Comparison of ENCODE assay signal across 26 cellular contexts in the genomic region with DNA sequence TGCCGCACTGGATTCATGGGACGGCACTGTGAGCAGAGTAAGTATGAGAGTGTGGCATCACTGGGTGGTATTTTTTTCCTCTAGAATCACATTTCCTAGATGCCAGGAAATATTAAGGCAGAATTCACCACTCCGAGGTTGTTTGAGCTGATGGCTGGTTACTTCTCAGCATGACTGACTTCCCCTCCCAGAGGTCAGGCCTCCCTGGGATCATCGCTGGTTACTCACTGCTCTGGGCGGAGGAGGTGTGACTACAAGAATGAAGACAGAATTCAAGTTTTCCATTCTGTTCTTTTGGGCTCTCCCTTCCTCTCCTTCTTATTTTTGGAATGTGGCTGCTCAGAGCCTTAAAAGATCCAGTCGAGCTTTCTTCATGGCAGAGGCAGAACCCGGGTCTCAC.
DNase-seq lines count a peak whose midpoint lies in the region; ATAC-seq and TF ChIP-seq lines count a peak whose summit lies in the region.
"Had no signal": no experiment of that assay in that cellular context is flagged by ENCODE, and none has a peak within 500 bp of the region (broad histone marks: within the 10 kb centered on the region; RNA-seq: fewer than 3 reads in every experiment).

No MANE protein-coding gene starts in this region.

- no peak for TF ChIP-seq RAD21 in SK-N-SH (IDR thresholded peaks at IDR 0.05; ENCODE audit: low read length)

- no peaks in the 10 kb centered on the region for H3K9me3 ChIP-seq in SK-N-SH
- no peaks in the 10 kb centered on the region for H3K9me3 ChIP-seq in left lung
- H3K9me3 ChIP-seq: lower lobe of right lung, ovary had no signal

- DNase-seq in SK-N-SH (no peak), brain pericyte (ENCODE audit: low read depth, low spot score) (peak; percentile 49), kidney tubule cell (ENCODE audit: low spot score) (peak; percentile 47), substantia nigra (lab: John Stamatoyannopoulos, UW) (no peak), left lung (no peak), CD14-positive monocyte (ENCODE audit: low spot score) (no peak)
- no peak for DNase-seq in effector CD4-positive, alpha-beta T cell
- DNase-seq: 8988T; activated B cell treated with CpG ODN at 0.5 μM for 24 hours; activated CD8-positive, alpha-beta T cell treated with anti-CD3 and anti-CD28 coated beads, Interleukin-2, amount 10 ng/mL, durations not matched to agents 7 days and 5 days; activated T-cell treated with anti-CD3 and anti-CD28 coated beads, Interleukin-2, amount 50 U/mL, for 48 hours; dermis blood vessel endothelial cell; glutamatergic neuron; H7; lower lobe of right lung; NCI-H1417 treated with DMSO at 0.1 percent for 48 hours; NCI-H748 treated with DMSO at 0.1 percent for 48 hours; ovary; SHP77; stimulated activated CD4-positive, alpha-beta T cell treated with anti-CD3 and anti-CD28 coated beads, Interleukin-4, amount 100 ng/mL, for 24 hours; T-helper 17 cell had no signal

- no peak overlapping the region for H3K27ac ChIP-seq in SK-N-SH (ENCODE audit: low read depth in 2 of 2, low read length in 1 of 2)
- H3K27ac ChIP-seq in substantia nigra (ENCODE audit: low read depth, low read length, poor library complexity, severe bottlenecking), result peak overlapping the region; percentile 22
- H3K27ac ChIP-seq in left lung, result no peak overlapping the region
- H3K27ac ChIP-seq: epithelial cell of prostate, lower lobe of right lung, ovary, skin epidermis had no signal

- POLR2A ChIA-PET in SK-N-SH (lab: Yijun Ruan, JAX), result no interaction called here

- peak overlapping the region; percentile 62; the same call in 1 of the 2 replicates for H2AFZ ChIP-seq in SK-N-SH (ENCODE audit: low read depth)

- H4K20me1 ChIP-seq in SK-N-SH (ENCODE audit: insufficient read depth), result no peaks in the 10 kb centered on the region

- H3K4me3 ChIP-seq in SK-N-SH (ENCODE audit: low read depth in 2 of 2, low read length in 1 of 2) (no peak overlapping the region), left lung (no peak overlapping the region)
- H3K4me3 ChIP-seq: lower lobe of right lung, ovary, skin epidermis had no signal

- H3K36me3 ChIP-seq in SK-N-SH (replicated peaks in 1 of 2; ENCODE audit: control insufficient read depth in 1 of 2, insufficient read depth in 2 of 2, low read length in 1 of 2) (no peaks in the 10 kb centered on the region), left lung (no peaks in the 10 kb centered on the region)
- H3K36me3 ChIP-seq: lower lobe of right lung, ovary had no signal

- no peak for ATAC-seq in SK-N-SH treated with all-trans-retinoic acid at 6 μM for 48 hours
- ATAC-seq in left lung, result no peak
- ATAC-seq: activated CD8-positive, alpha-beta T cell treated with anti-CD3 and anti-CD28 coated beads, Interleukin-2, amount 10 ng/mL, durations not matched to agents 7 days and 5 days; lower lobe of right lung; T-helper 17 cell had no signal

- H3F3A ChIP-seq in SK-N-SH (replicated peaks; ENCODE audit: insufficient read depth), result no peaks in the 10 kb centered on the region

- peaks cover 0 to 1% (median 1%) of the 10 kb centered on the region in 3 donors for H3K27me3 Mint-ChIP-seq in CD14-positive monocyte (ENCODE audit: low read depth in 3 of 3)

- intact Hi-C loops in left lung (cut with DNase I), result no loop called here
- intact Hi-C loops in CD14-positive monocyte (cut with micrococcal nuclease), result no loop called here

- TF ChIP-seq CTCF in SK-N-SH (IDR thresholded peaks at IDR 0.05) (no peak), left lung (IDR thresholded peaks at IDR 0.05) (no peak), CD14-positive monocyte (IDR thresholded peaks at IDR 0.05) (no peak)

- H3K27me3 ChIP-seq in SK-N-SH (ENCODE audit: insufficient read depth) (no peaks in the 10 kb centered on the region), left lung (no peaks in the 10 kb centered on the region)
- H3K27me3 ChIP-seq: ovary had no signal

- no peak overlapping the region for H3K4me3 Mint-ChIP-seq in CD14-positive monocyte
- H3K4me3 Mint-ChIP-seq: activated B cell treated with CpG ODN at 0.5 μM for 24 hours; activated CD8-positive, alpha-beta T cell treated with anti-CD3 and anti-CD28 coated beads, Interleukin-2, amount 10 ng/mL, durations not matched to agents 7 days and 5 days; activated naive CD4-positive, alpha-beta T cell treated with anti-CD3 and anti-CD28 coated beads, Interleukin-2, amount 50 U/mL, for 24 hours; brain; T-helper 17 cell had no signal

- H3K36me3 Mint-ChIP-seq in CD14-positive monocyte, result no peaks in the 10 kb centered on the region
- H3K36me3 Mint-ChIP-seq: activated naive CD4-positive, alpha-beta T cell treated with anti-CD3 and anti-CD28 coated beads, Interleukin-2, amount 50 U/mL, for 24 hours had no signal

- H3K27ac Mint-ChIP-seq in CD14-positive monocyte, result no peak overlapping the region
- H3K27ac Mint-ChIP-seq: activated B cell treated with CpG ODN at 0.5 μM for 24 hours; activated CD8-positive, alpha-beta T cell treated with anti-CD3 and anti-CD28 coated beads, Interleukin-2, amount 10 ng/mL, durations not matched to agents 7 days and 5 days; activated naive CD4-positive, alpha-beta T cell treated with anti-CD3 and anti-CD28 coated beads, Interleukin-2, amount 50 U/mL, for 24 hours; T-helper 17 cell had no signal

- H3K4me2 ChIP-seq in SK-N-SH, result no peak overlapping the region

- H3K9me2 ChIP-seq in SK-N-SH, result no peaks in the 10 kb centered on the region

- no peaks in the 10 kb centered on the region for H3K9me3 Mint-ChIP-seq in CD14-positive monocyte
- H3K9me3 Mint-ChIP-seq: activated B cell treated with CpG ODN at 0.5 μM for 24 hours; activated naive CD4-positive, alpha-beta T cell treated with anti-CD3 and anti-CD28 coated beads, Interleukin-2, amount 50 U/mL, for 24 hours; brain had no signal

- no peak overlapping the region for H3K9ac ChIP-seq in SK-N-SH

- CTCF ChIA-PET in SK-N-SH (lab: Yijun Ruan, JAX), result interaction anchor here (1.0 to 2.4 kb wide), 5 partner anchors 16 to 152 kb away, joined by 3 to 8 read pairs (median 4); no protein-coding TSS in a partner anchor

- TF ChIP-seq EP300 in SK-N-SH (IDR thresholded peaks at IDR 0.05; ENCODE audit: borderline replicate concordance in 1 of 2, low read depth in 1 of 2, low read length in 1 of 2), result no peak

- no peaks in the 10 kb centered on the region for H3K79me2 ChIP-seq in SK-N-SH (ENCODE audit: insufficient read depth)

- 63% methylated on average over 5 of the region's 7 CpGs for WGBS in SK-N-SH (ENCODE audit: low lambda C conversion rate)

- H3K4me1 ChIP-seq in SK-N-SH (ENCODE audit: control insufficient read depth in 1 of 2, insufficient read depth in 2 of 2, low read depth in 1 of 2, low read length in 1 of 2) (no peaks in the 10 kb centered on the region; a peak in 3 of 4 replicates), left lung (no peaks in the 10 kb centered on the region)
- H3K4me1 ChIP-seq: lower lobe of right lung had no signal

- H3K4me1 Mint-ChIP-seq in CD14-positive monocyte, result no peaks in the 10 kb centered on the region
- H3K4me1 Mint-ChIP-seq: activated B cell treated with CpG ODN at 0.5 μM for 24 hours; activated naive CD4-positive, alpha-beta T cell treated with anti-CD3 and anti-CD28 coated beads, Interleukin-2, amount 50 U/mL, for 24 hours; T-helper 17 cell had no signal

TF ChIP-seq in SK-N-SH, 30 proteins besides CTCF, POLR2A, EP300 and RAD21 (continues in another document):
- TF ChIP-seq POLR2AphosphoS5 (IDR thresholded peaks at IDR 0.05; ENCODE audit: low read depth, low read length), result no peak
- TF ChIP-seq NRF1 (IDR thresholded peaks at IDR 0.05; ENCODE audit: low read depth, low read length), result no peak
- TF ChIP-seq, protein P1, sequence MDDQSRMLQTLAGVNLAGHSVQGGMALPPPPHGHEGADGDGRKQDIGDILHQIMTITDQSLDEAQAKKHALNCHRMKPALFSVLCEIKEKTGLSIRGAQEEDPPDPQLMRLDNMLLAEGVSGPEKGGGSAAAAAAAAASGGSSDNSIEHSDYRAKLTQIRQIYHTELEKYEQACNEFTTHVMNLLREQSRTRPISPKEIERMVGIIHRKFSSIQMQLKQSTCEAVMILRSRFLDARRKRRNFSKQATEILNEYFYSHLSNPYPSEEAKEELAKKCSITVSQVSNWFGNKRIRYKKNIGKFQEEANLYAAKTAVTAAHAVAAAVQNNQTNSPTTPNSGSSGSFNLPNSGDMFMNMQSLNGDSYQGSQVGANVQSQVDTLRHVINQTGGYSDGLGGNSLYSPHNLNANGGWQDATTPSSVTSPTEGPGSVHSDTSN (IDR thresholded peaks at IDR 0.05), result no peak
- TF ChIP-seq GABPA (IDR thresholded peaks at IDR 0.05; ENCODE audit: low read depth), result no peak
- no peak for TF ChIP-seq FOXM1 (IDR thresholded peaks at IDR 0.05; ENCODE audit: low read depth)
- TF ChIP-seq YY1 (IDR thresholded peaks at IDR 0.05; ENCODE audit: low read depth), result no peak
- no peak for TF ChIP-seq NFIC (IDR thresholded peaks at IDR 0.05; ENCODE audit: borderline replicate concordance)
- TF ChIP-seq SMC3 (IDR thresholded peaks at IDR 0.05; ENCODE audit: low read depth, low read length), result no peak
- TF ChIP-seq FOSL2 (IDR thresholded peaks at IDR 0.05; ENCODE audit: borderline replicate concordance, low read depth), result no peak
- TF ChIP-seq JUND (IDR thresholded peaks at IDR 0.05), result no peak

TF ChIP-seq in SK-N-SH treated with all-trans-retinoic acid at 6 μM for 48 hours, 23 proteins besides CTCF, POLR2A, EP300 and RAD21:
- TF ChIP-seq, protein P2, sequence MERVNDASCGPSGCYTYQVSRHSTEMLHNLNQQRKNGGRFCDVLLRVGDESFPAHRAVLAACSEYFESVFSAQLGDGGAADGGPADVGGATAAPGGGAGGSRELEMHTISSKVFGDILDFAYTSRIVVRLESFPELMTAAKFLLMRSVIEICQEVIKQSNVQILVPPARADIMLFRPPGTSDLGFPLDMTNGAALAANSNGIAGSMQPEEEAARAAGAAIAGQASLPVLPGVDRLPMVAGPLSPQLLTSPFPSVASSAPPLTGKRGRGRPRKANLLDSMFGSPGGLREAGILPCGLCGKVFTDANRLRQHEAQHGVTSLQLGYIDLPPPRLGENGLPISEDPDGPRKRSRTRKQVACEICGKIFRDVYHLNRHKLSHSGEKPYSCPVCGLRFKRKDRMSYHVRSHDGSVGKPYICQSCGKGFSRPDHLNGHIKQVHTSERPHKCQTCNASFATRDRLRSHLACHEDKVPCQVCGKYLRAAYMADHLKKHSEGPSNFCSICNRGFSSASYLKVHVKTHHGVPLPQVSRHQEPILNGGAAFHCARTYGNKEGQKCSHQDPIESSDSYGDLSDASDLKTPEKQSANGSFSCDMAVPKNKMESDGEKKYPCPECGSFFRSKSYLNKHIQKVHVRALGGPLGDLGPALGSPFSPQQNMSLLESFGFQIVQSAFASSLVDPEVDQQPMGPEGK (CRISPR knock-in tag; IDR thresholded peaks at IDR 0.05; ENCODE audit: borderline replicate concordance), result no peak

Comparison
In these comparisons a context has a peak if more than half of its experiments do, and no peak if none do; other contexts are left out.
1. DNase-seq: peak in brain pericyte (single experiment) and kidney tubule cell (single experiment); none in SK-N-SH (single experiment), substantia nigra (0 of 49), left lung (0 of 2), effector CD4-positive, alpha-beta T cell (single experiment) and CD14-positive monocyte (single experiment).